9 cellular contexts compared by ENCODE assay signal in genomic region chr2:190628651-190629378, GRCh38. TPM values are rescaled to one million over a fixed set of nuclear protein-coding genes. Genes with fewer than 3 reads are reported as not detected.
DNase-seq lines count a peak whose midpoint lies in the region; ATAC-seq and TF ChIP-seq lines count a peak whose summit lies in the region.
"Had no signal": no experiment of that assay in that cellular context is flagged by ENCODE, and none has a peak within 500 bp of the region (broad histone marks: within the 10 kb centered on the region; RNA-seq: fewer than 3 reads in every experiment).

No MANE protein-coding gene starts in this region.

- no peak for TF ChIP-seq POLR2A in HCT116 (IDR thresholded peaks at IDR 0.05; ENCODE audit: borderline replicate concordance, extremely low read depth, insufficient read depth, insufficient read length)
- TF ChIP-seq POLR2A in spleen (IDR thresholded peaks at IDR 0.05), result no peak

- no peak for TF ChIP-seq RAD21 in HCT116 (IDR thresholded peaks at IDR 0.05; ENCODE audit: low read depth)

- H2AFZ ChIP-seq in HCT116 (ENCODE audit: low read depth, low read length, poor library complexity, severe bottlenecking) (peak overlapping the region; percentile 90), mammary epithelial cell (ENCODE audit: low read depth, low read length) (peak overlapping the region; percentile 96)

- BruUV-seq in HCT116 (replicated peaks; lab: Mats Ljungman, UMichigan), result no TSS peak
- no TSS peak for BruUV-seq in mammary epithelial cell (replicated peaks; lab: Mats Ljungman, UMichigan)

- H3K9me3 ChIP-seq in HCT116 (ENCODE audit: control insufficient read depth in 1 of 2, insufficient read depth in 1 of 2, low read depth in 1 of 2, low read length in 2 of 2) (no peaks in the 10 kb centered on the region), mammary epithelial cell (replicated peaks; ENCODE audit: insufficient read depth, low read length) (no peaks in the 10 kb centered on the region), spleen (no peaks in the 10 kb centered on the region), BE2C (no peaks in the 10 kb centered on the region)

- POLR2A ChIA-PET in HCT116 (lab: Charles Lee), result no interaction called here

- CTCF ChIA-PET in HCT116 (lab: Charles Lee) (no interaction called here), mammary epithelial cell (lab: Charles Lee; ENCODE audit: low non-redundant PET) (interaction anchor here (0.5 kb wide), 1 partner anchor 256 kb away, joined by 5 read pairs; no protein-coding TSS in a partner anchor)

- TF ChIP-seq CTCF in HCT116 (IDR thresholded peaks at IDR 0.05 in 2 of 3, conservative IDR thresholded peaks at IDR 0.05 in 1 of 3; ENCODE audit: borderline replicate concordance in 1 of 3, insufficient read depth in 1 of 3, low read depth in 2 of 3, low read length in 2 of 3) (no peak), mammary epithelial cell (conservative IDR thresholded peaks at IDR 0.05 in 1 of 2, IDR thresholded peaks at IDR 0.05 in 1 of 2; ENCODE audit: extremely low read depth in 1 of 2, insufficient read depth in 1 of 2, low read depth in 1 of 2, low read length in 2 of 2) (no peak), spleen (IDR thresholded peaks at IDR 0.05 in 8 of 11, conservative IDR thresholded peaks at IDR 0.05 in 3 of 11) (no peak), BE2C (IDR thresholded peaks at IDR 0.05; ENCODE audit: low read depth, low read length) (no peak)

- DNase-seq in HCT116 (ENCODE audit: low read depth, low spot score) (no peak), mammary epithelial cell (no peak), spleen (no peak), BE2C (no peak)
- DNase-seq in stimulated activated naive CD4-positive, alpha-beta T cell treated with Interleukin-2 at 50 U/mL for 16 hours (lab: John Stamatoyannopoulos, UW), result no peak
- DNase-seq: Karpas-422, T-helper 1 cell had no signal

- H3K4me2 ChIP-seq in HCT116 (ENCODE audit: low read length) (peak overlapping the region; percentile 73; the same call in 1 of the 2 replicates), mammary epithelial cell (ENCODE audit: insufficient read depth, low read depth, low read length) (no peak overlapping the region)

- H3K4me3 ChIP-seq in HCT116 (replicated peaks in 1 of 2; ENCODE audit: low read depth in 1 of 2, low read length in 2 of 2) (no peak overlapping the region), mammary epithelial cell (replicated peaks in 1 of 3; ENCODE audit: insufficient read depth in 1 of 3, low read depth in 2 of 3, low read length in 3 of 3) (no peak overlapping the region), spleen (no peak overlapping the region), BE2C (ENCODE audit: low read depth, low read length) (no peak overlapping the region; the same call in 1 of the 2 replicates)

- H3K4me1 ChIP-seq in HCT116 (ENCODE audit: control insufficient read depth in 1 of 2, insufficient read depth in 2 of 2, low read length in 2 of 2), result peaks cover 0 to 5% of the 10 kb centered on the region in 2 experiments; a peak in 1 of 4 replicates
- peaks cover 10% of the 10 kb centered on the region for H3K4me1 ChIP-seq in mammary epithelial cell (ENCODE audit: insufficient read depth, low read length)
- peaks cover 4 to 20% (median 14%) of the 10 kb centered on the region in 6 donors for H3K4me1 ChIP-seq in spleen
- H3K4me1 ChIP-seq in BE2C, result peaks cover 9% of the 10 kb centered on the region

- H3K9me2 ChIP-seq in HCT116 (ENCODE audit: insufficient read depth), result no peaks in the 10 kb centered on the region

- 98% methylated on average over 7 of the region's 7 CpGs for WGBS in mammary epithelial cell (ENCODE audit: low coverage, missing lambda C conversion rate)
- 76 to 87% (median 84%) methylated on average over 7 of the region's 7 CpGs for WGBS in spleen, 5 donors

- ATAC-seq in HCT116 (no peak), GM18502 (IDR thresholded peaks at IDR 0.05; ENCODE audit: poor library complexity, unreplicated experiment) (no peak)

- intact Hi-C loops in HCT116 (cut with micrococcal nuclease), result no loop called here
- intact Hi-C loops in mammary epithelial cell (cut with micrococcal nuclease), result loop anchor here (1.0 kb wide), 1 partner anchor 7 kb away; no protein-coding TSS in a partner anchor
- intact Hi-C loops in spleen (cut with DNase I; ENCODE audit: low total_unique reads), result no loop called here

- H3K27me3 ChIP-seq in HCT116 (ENCODE audit: insufficient read depth, low read length) (no peaks in the 10 kb centered on the region), mammary epithelial cell (ENCODE audit: insufficient read depth, low read length) (no peaks in the 10 kb centered on the region), layer of hippocampus (ENCODE audit: control insufficient read depth, insufficient read depth, low read length) (no peaks in the 10 kb centered on the region), spleen (replicated peaks in 1 of 7) (peaks cover 0 to 4% (median 0%) of the 10 kb centered on the region in 7 donors), BE2C (no peaks in the 10 kb centered on the region)

- in situ Hi-C loops in mammary epithelial cell (cut with MboI; ENCODE audit: low sequenced_read_pairs in 2 of 2), result no loop called here

- no peaks in the 10 kb centered on the region for H3K79me2 ChIP-seq in HCT116 (ENCODE audit: insufficient read depth, low read length)
- no peaks in the 10 kb centered on the region for H3K79me2 ChIP-seq in mammary epithelial cell (ENCODE audit: insufficient read depth, low read length)

- dilution Hi-C loops in mammary epithelial cell (cut with HindIII; ENCODE audit: low sequenced_read_pairs), result no loop called here

- H3K36me3 ChIP-seq in HCT116 (ENCODE audit: control insufficient read depth in 1 of 2, insufficient read depth in 2 of 2, low read length in 2 of 2) (no peaks in the 10 kb centered on the region), mammary epithelial cell (ENCODE audit: insufficient read depth, low read length) (no peaks in the 10 kb centered on the region), spleen (no peaks in the 10 kb centered on the region), BE2C (no peaks in the 10 kb centered on the region)

- RAD21 ChIA-PET in HCT116 (lab: Charles Lee; ENCODE audit: low non-redundant PET in 1 of 2, low total read pairs in 2 of 2, uncharacterized antibody in 2 of 2, unreplicated experiment in 2 of 2), result no interaction called here

- H3K9ac ChIP-seq in HCT116 (ENCODE audit: low read length), result no peak overlapping the region
- H3K9ac ChIP-seq in mammary epithelial cell (ENCODE audit: insufficient read depth, low read length), result no peak overlapping the region

- H4K20me1 ChIP-seq in HCT116 (ENCODE audit: insufficient read depth) (no peaks in the 10 kb centered on the region), mammary epithelial cell (ENCODE audit: insufficient read depth, low read length) (no peaks in the 10 kb centered on the region)

- H3K27ac ChIP-seq in HCT116 (ENCODE audit: low read depth, low read length) (no peak overlapping the region), mammary epithelial cell (ENCODE audit: insufficient read depth, low read depth, low read length) (no peak overlapping the region), layer of hippocampus (ENCODE audit: low read depth, low read length) (peak overlapping the region; percentile 79), spleen (peak overlapping the region in 6 of 8 donors; percentile 16 to 66 (median 48))

TF ChIP-seq in HCT116, 20 proteins besides CTCF, POLR2A, EP300 and RAD21 (continues in another document):
- TF ChIP-seq SP1 (IDR thresholded peaks at IDR 0.05; ENCODE audit: low read depth) (no peak), SRF (IDR thresholded peaks at IDR 0.05; ENCODE audit: low read depth) (no peak), EZH2 (IDR thresholded peaks at IDR 0.05) (no peak)
- TF ChIP-seq, protein P1, sequence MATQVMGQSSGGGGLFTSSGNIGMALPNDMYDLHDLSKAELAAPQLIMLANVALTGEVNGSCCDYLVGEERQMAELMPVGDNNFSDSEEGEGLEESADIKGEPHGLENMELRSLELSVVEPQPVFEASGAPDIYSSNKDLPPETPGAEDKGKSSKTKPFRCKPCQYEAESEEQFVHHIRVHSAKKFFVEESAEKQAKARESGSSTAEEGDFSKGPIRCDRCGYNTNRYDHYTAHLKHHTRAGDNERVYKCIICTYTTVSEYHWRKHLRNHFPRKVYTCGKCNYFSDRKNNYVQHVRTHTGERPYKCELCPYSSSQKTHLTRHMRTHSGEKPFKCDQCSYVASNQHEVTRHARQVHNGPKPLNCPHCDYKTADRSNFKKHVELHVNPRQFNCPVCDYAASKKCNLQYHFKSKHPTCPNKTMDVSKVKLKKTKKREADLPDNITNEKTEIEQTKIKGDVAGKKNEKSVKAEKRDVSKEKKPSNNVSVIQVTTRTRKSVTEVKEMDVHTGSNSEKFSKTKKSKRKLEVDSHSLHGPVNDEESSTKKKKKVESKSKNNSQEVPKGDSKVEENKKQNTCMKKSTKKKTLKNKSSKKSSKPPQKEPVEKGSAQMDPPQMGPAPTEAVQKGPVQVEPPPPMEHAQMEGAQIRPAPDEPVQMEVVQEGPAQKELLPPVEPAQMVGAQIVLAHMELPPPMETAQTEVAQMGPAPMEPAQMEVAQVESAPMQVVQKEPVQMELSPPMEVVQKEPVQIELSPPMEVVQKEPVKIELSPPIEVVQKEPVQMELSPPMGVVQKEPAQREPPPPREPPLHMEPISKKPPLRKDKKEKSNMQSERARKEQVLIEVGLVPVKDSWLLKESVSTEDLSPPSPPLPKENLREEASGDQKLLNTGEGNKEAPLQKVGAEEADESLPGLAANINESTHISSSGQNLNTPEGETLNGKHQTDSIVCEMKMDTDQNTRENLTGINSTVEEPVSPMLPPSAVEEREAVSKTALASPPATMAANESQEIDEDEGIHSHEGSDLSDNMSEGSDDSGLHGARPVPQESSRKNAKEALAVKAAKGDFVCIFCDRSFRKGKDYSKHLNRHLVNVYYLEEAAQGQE (IDR thresholded peaks at IDR 0.05; ENCODE audit: low read depth), result no peak

RNA-seq across cellular contexts. Expression of gene NAB1, which starts 20.1 kb away (rescaled TPM):
- total RNA-seq in HCT116 (2021; ENCODE audit: unreplicated experiment), result 43.8 TPM
- 13.1 and 19.2 TPM in 2 replicates for polyA plus RNA-seq in HCT116 (2012)
- total RNA-seq in mammary epithelial cell, result 10 to 100 TPM; 41.6 to 43.2 TPM
- polyA plus RNA-seq in mammary epithelial cell, result 16.0 TPM
- 87.3 TPM for polyA minus RNA-seq in mammary epithelial cell
- total RNA-seq in spleen, result 10 to 100 TPM; 26.1 to 44.7 (median 31.2) TPM
- polyA plus RNA-seq in spleen, result 10 to 100 TPM in 1 of 3 donors, 1 to 10 TPM in 2; 8.8 to 14.6 (median 9.2) TPM
- polyA plus RNA-seq in BE2C (2012; ENCODE audit: insufficient read depth, insufficient read length, low read depth), result 22.4 TPM

Comparison
In these comparisons a context has a peak if more than half of its experiments do, and no peak if none do; other contexts are left out.
1. H3K27ac ChIP-seq: peak in layer of hippocampus (single experiment) and spleen (6 of 8); none in HCT116 (single experiment) and mammary epithelial cell (single experiment).